In genomic region chr4:86587016-86587713, GRCh38 we compare ENCODE assay signal across 18 cellular contexts. TPM values are rescaled to one million over a fixed set of nuclear protein-coding genes. Genes with fewer than 3 reads are reported as not detected.
A peak's percentile ranks its signal among the peaks of the same experiment; 100 is the strongest.
DNase-seq lines count a peak whose midpoint lies in the region; ATAC-seq and TF ChIP-seq lines count a peak whose summit lies in the region.
"Had no signal": no experiment of that assay in that cellular context is flagged by ENCODE, and none has a peak within 500 bp of the region (broad histone marks: within the 10 kb centered on the region; RNA-seq: fewer than 3 reads in every experiment).

No MANE protein-coding gene starts in this region.

- TF ChIP-seq EP300 in suprapubic skin (IDR thresholded peaks at IDR 0.05): no peak

- H3K9me3 ChIP-seq in T-helper 17 cell (ENCODE audit: control insufficient read depth, low read length, poor library complexity, severe bottlenecking) (no peaks in the 10 kb centered on the region), suprapubic skin (no peaks in the 10 kb centered on the region)
- H3K9me3 ChIP-seq: BLaER1 treated with 17β-estradiol and CSF1 and Interleukin-3, amounts not matched to agents 10 nM and 100 nM; body of pancreas had no signal

- peaks cover 38% of the 10 kb centered on the region for H3K4me1 ChIP-seq in foreskin keratinocyte
- H3K4me1 ChIP-seq in suprapubic skin: peaks cover 25% of the 10 kb centered on the region
- H3K4me1 ChIP-seq: body of pancreas had no signal

- 13% methylated on average over 4 of the region's 4 CpGs for WGBS in suprapubic skin

- peak overlapping the region; percentile 82 for H3K27ac Mint-ChIP-seq in T-helper 17 cell
- H3K27ac Mint-ChIP-seq: stimulated activated memory B cell treated with anti-CD40 and anti-IgM and Interleukin-4, amounts not matched to agents 10 μg/mL and 1 μg/mL and 100 μg/mL, for 72 hours had no signal

- H3K4me3 ChIP-seq in suprapubic skin: no peak overlapping the region
- H3K4me3 ChIP-seq: body of pancreas had no signal

- TF ChIP-seq CTCF in foreskin keratinocyte (conservative IDR thresholded peaks at IDR 0.05) (no peak), suprapubic skin (IDR thresholded peaks at IDR 0.05) (no peak)

- ATAC-seq in T-helper 17 cell: no peak
- ATAC-seq in foreskin keratinocyte: no peak
- ATAC-seq: body of pancreas; HepG2; stimulated activated memory B cell treated with anti-CD40 and anti-IgM and Interleukin-4, amounts not matched to agents 10 μg/mL and 1 μg/mL and 100 μg/mL, for 72 hours had no signal

- no peaks in the 10 kb centered on the region for H3K36me3 ChIP-seq in suprapubic skin
- H3K36me3 ChIP-seq: BLaER1 treated with 17β-estradiol and CSF1 and Interleukin-3, amounts not matched to agents 10 nM and 100 nM had no signal

- H3K4me3 Mint-ChIP-seq in T-helper 17 cell: no peak overlapping the region
- H3K4me3 Mint-ChIP-seq: neural crest cell; stimulated activated memory B cell treated with anti-CD40 and anti-IgM and Interleukin-4, amounts not matched to agents 10 μg/mL and 1 μg/mL and 100 μg/mL, for 72 hours had no signal

- H3K27me3 ChIP-seq in foreskin keratinocyte: no peaks in the 10 kb centered on the region
- H3K27me3 ChIP-seq in suprapubic skin: no peaks in the 10 kb centered on the region
- H3K27me3 ChIP-seq: BLaER1 treated with 17β-estradiol and CSF1 and Interleukin-3, amounts not matched to agents 10 nM and 100 nM; body of pancreas had no signal

- no peak for TF ChIP-seq POLR2A in suprapubic skin (IDR thresholded peaks at IDR 0.05)

- peaks cover 12% of the 10 kb centered on the region for H3K4me1 Mint-ChIP-seq in T-helper 17 cell
- H3K4me1 Mint-ChIP-seq: stimulated activated memory B cell treated with anti-CD40 and anti-IgM and Interleukin-4, amounts not matched to agents 10 μg/mL and 1 μg/mL and 100 μg/mL, for 72 hours had no signal

- no peaks in the 10 kb centered on the region for H3K27me3 Mint-ChIP-seq in T-helper 17 cell

- DNase-seq in NCI-H146 (lab: John Stamatoyannopoulos, UW) (peak; percentile 3), T-helper 17 cell (no peak), foreskin keratinocyte (no peak), suprapubic skin (ENCODE audit: low spot score in 2 of 2) (no peak), foreskin melanocyte (no peak), D341Med (ENCODE audit: low spot score) (no peak)
- DNase-seq in stimulated activated CD4-positive, alpha-beta T cell treated with anti-CD3 and anti-CD28 coated beads, Interleukin-4, amount 100 ng/mL, for 4 hours: no peak
- DNase-seq: activated CD8-positive, alpha-beta memory T cell treated with anti-CD3 and anti-CD28 coated beads, Interleukin-2, amount 50 U/mL, for 4 hours; activated naive CD4-positive, alpha-beta T cell; body of pancreas; DND-41; H7; NCI-H1048; SW 1271 had no signal

- peak overlapping the region; percentile 98 for H3K27ac ChIP-seq in foreskin keratinocyte
- H3K27ac ChIP-seq in suprapubic skin: peak overlapping the region; percentile 76

- H3K36me3 Mint-ChIP-seq in T-helper 17 cell (ENCODE audit: low read depth): no peaks in the 10 kb centered on the region
- H3K36me3 Mint-ChIP-seq: stimulated activated memory B cell treated with anti-CD40 and anti-IgM and Interleukin-4, amounts not matched to agents 10 μg/mL and 1 μg/mL and 100 μg/mL, for 72 hours had no signal

RNA-seq across cellular contexts. Expression of gene PTPN13, which starts 7.0 kb away (rescaled TPM):
- 10 to 100 TPM; 36.1 to 49.5 TPM for total RNA-seq in T-helper 17 cell
- total RNA-seq in foreskin keratinocyte: 65.2 and 73.5 TPM in 2 replicates
- polyA plus RNA-seq in foreskin keratinocyte: 8.9 and 12.0 TPM in 2 replicates
- total RNA-seq in suprapubic skin: 100 to 1,000 TPM in 3 of 4 donors, 10 to 100 TPM in 1; 97.3 to 146 (median 125) TPM
- total RNA-seq: HepG2 had no signal
- polyA plus RNA-seq: HepG2 had no signal
